In the genomic region with DNA sequence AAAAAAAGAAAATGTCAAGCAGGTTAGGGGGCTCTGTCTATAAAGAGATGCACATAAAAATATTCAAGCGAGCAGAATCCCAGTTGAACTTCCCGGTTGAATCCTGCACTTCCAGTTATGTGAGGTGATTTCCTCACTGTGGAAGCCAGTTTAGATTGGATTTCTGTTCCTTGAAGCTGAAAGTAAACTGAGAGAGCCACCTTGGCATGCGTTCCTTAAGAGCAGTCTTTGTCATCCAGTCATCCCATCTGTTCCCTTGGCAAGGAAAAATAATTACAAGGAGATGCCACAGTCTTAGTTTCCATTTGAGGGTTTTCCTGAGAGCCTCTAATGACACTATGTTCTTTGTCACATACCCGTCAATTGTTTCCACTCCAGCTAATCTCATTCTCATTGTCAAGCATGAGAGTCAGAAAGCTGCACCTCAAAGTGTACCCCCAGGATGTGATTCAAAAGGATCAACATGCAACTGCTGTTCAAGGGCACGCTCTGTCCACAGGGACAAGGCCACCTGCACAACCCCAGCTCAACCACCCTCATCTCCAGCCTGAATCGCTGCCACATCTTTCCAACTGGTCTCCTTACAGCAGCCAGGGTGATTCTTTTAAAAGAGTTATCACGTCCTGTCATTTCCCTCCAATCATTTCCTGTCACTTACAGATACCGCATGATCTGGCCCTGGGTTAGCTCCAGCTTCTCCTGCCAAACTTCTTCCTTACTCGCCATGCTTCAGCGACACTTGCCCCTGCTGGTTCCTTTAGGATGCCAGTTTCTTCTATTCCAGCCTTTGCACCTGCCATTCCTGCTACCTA, we compare ENCODE assay signal across 12 cellular contexts. TPM values are rescaled to one million over a fixed set of nuclear protein-coding genes. Genes with fewer than 3 reads are reported as not detected.
DNase-seq lines count a peak whose midpoint lies in the region; ATAC-seq and TF ChIP-seq lines count a peak whose summit lies in the region.
"Had no signal": no experiment of that assay in that cellular context is flagged by ENCODE, and none has a peak within 500 bp of the region (broad histone marks: within the 10 kb centered on the region; RNA-seq: fewer than 3 reads in every experiment).

No MANE protein-coding gene starts in this region.

- H3K27ac Mint-ChIP-seq in glutamatergic neuron (ENCODE audit: unreplicated experiment): no peak overlapping the region

- no peak for TF ChIP-seq EP300 in tibial nerve (IDR thresholded peaks at IDR 0.05)

- H4K20me1 ChIP-seq in BLaER1 treated with 17β-estradiol and CSF1 and Interleukin-3, amounts not matched to agents 10 nM and 100 nM: no peaks in the 10 kb centered on the region

- peak overlapping the region; percentile 21 to 57 (median 42) for H3K4me2 ChIP-seq in BLaER1 treated with 17β-estradiol and CSF1 and Interleukin-3, amounts not matched to agents 10 nM and 100 nM

- no peak overlapping the region for H3K27ac ChIP-seq in BLaER1 treated with 17β-estradiol and CSF1 and Interleukin-3, amounts not matched to agents 10 nM and 100 nM
- peak overlapping the region; percentile 67 for H3K27ac ChIP-seq in VCaP
- H3K27ac ChIP-seq in tibial nerve: no peak overlapping the region
- H3K27ac ChIP-seq: upper lobe of right lung had no signal

- in situ Hi-C loops in G401 (cut with HindIII; ENCODE audit: low sequenced_read_pairs): no loop called here

- H3K4me3 ChIP-seq in BLaER1 treated with 17β-estradiol and CSF1 and Interleukin-3, amounts not matched to agents 10 nM and 100 nM: no peak overlapping the region
- no peak overlapping the region for H3K4me3 ChIP-seq in tibial nerve
- H3K4me3 ChIP-seq: upper lobe of right lung had no signal

- no peak overlapping the region for H3K9ac ChIP-seq in BLaER1 treated with 17β-estradiol and CSF1 and Interleukin-3, amounts not matched to agents 10 nM and 100 nM

- H3K27me3 ChIP-seq in BLaER1 treated with 17β-estradiol and CSF1 and Interleukin-3, amounts not matched to agents 10 nM and 100 nM: no peaks in the 10 kb centered on the region
- no peaks in the 10 kb centered on the region for H3K27me3 ChIP-seq in tibial nerve
- H3K27me3 ChIP-seq: upper lobe of right lung had no signal

- WGBS in tibial nerve, 2 donors: 71 to 72% methylated on average over 10 of the region's 10 CpGs

- no peak for TF ChIP-seq CTCF in VCaP (conservative IDR thresholded peaks at IDR 0.05)
- no peak for TF ChIP-seq CTCF in glutamatergic neuron (IDR thresholded peaks at IDR 0.05; ENCODE audit: partially characterized antibody, unreplicated experiment)
- TF ChIP-seq CTCF in tibial nerve (IDR thresholded peaks at IDR 0.05): no peak

- no peak overlapping the region for H3K4me3 Mint-ChIP-seq in glutamatergic neuron (ENCODE audit: unreplicated experiment)
- H3K4me3 Mint-ChIP-seq: central memory CD8-positive, alpha-beta T cell had no signal

- no peaks in the 10 kb centered on the region for H3K36me3 ChIP-seq in BLaER1 treated with 17β-estradiol and CSF1 and Interleukin-3, amounts not matched to agents 10 nM and 100 nM
- no peaks in the 10 kb centered on the region for H3K36me3 ChIP-seq in tibial nerve
- H3K36me3 ChIP-seq: upper lobe of right lung had no signal

- H3K4me1 ChIP-seq in BLaER1 treated with 17β-estradiol and CSF1 and Interleukin-3, amounts not matched to agents 10 nM and 100 nM: peaks cover 23 to 48% (median 27%) of the 10 kb centered on the region in 10 experiments
- H3K4me1 ChIP-seq in tibial nerve: peaks cover 0 to 11% (median 0%) of the 10 kb centered on the region in 4 donors
- H3K4me1 ChIP-seq: upper lobe of right lung had no signal

- peaks cover 2% of the 10 kb centered on the region for H3K27me3 Mint-ChIP-seq in glutamatergic neuron (ENCODE audit: unreplicated experiment)

- ATAC-seq in HG02870 (IDR thresholded peaks at IDR 0.05; ENCODE audit: unreplicated experiment): no peak
- ATAC-seq: upper lobe of right lung had no signal

- peaks cover 14 to 25% (median 19%) of the 10 kb centered on the region in 11 experiments for H3K9me3 ChIP-seq in BLaER1 treated with 17β-estradiol and CSF1 and Interleukin-3, amounts not matched to agents 10 nM and 100 nM (replicated peaks in 1 of 11)
- H3K9me3 ChIP-seq in tibial nerve: peaks cover 0 to 8% (median 0%) of the 10 kb centered on the region in 4 donors
- H3K9me3 ChIP-seq: upper lobe of right lung had no signal

- peaks cover 4% of the 10 kb centered on the region for H3K36me3 Mint-ChIP-seq in glutamatergic neuron (ENCODE audit: unreplicated experiment)

- H3K9me3 Mint-ChIP-seq in glutamatergic neuron (ENCODE audit: unreplicated experiment): no peaks in the 10 kb centered on the region

- no peak for TF ChIP-seq POLR2A in tibial nerve (IDR thresholded peaks at IDR 0.05)

- DNase-seq in G401 (ENCODE audit: low spot score) (peak; percentile 88), inferior parietal cortex (ENCODE audit: extremely low spot score) (peak; percentile 49), NCI-H1092 (lab: John Stamatoyannopoulos, UW) (no peak), glutamatergic neuron (no peak), tibial nerve (ENCODE audit: low spot score in 2 of 2) (no peak)
- DNase-seq: activated CD8-positive, alpha-beta memory T cell treated with anti-CD3 and anti-CD28 coated beads, Interleukin-2, amount 50 U/mL, for 48 hours; NCI-H226; upper lobe of right lung had no signal

- H3K4me1 Mint-ChIP-seq in glutamatergic neuron (ENCODE audit: low read depth, unreplicated experiment): no peaks in the 10 kb centered on the region
- H3K4me1 Mint-ChIP-seq: central memory CD8-positive, alpha-beta T cell had no signal

RNA-seq across cellular contexts. Expression of gene TCP11L2, which starts 18.0 kb away (rescaled TPM):
- 12.7 and 12.9 TPM in 2 replicates for total RNA-seq in G401 (2014; rRNA removed; shearing (Covaris generic))
- total RNA-seq in glutamatergic neuron (ENCODE audit: unreplicated experiment): 17.1 TPM
- total RNA-seq in tibial nerve: 10 to 100 TPM; 21.6 to 34.9 (median 29.8) TPM

RNA-seq across cellular contexts. Expression of gene CKAP4, which starts 36.7 kb away (rescaled TPM):
- total RNA-seq in G401 (2014; rRNA removed; shearing (Covaris generic)): 50.9 and 54.4 TPM in 2 replicates
- total RNA-seq in glutamatergic neuron (ENCODE audit: unreplicated experiment) (87.0 TPM), tibial nerve (10 to 100 TPM; 29.9 to 49.5 (median 38.7) TPM)

Comparison
In these comparisons a context has a peak if more than half of its experiments do, and no peak if none do; other contexts are left out.
1. DNase-seq: peak in G401 (single experiment) and inferior parietal cortex (single experiment); none in NCI-H1092 (single experiment), glutamatergic neuron (single experiment) and tibial nerve (0 of 2).